23 cellular contexts compared by ENCODE assay signal in the genomic region with DNA sequence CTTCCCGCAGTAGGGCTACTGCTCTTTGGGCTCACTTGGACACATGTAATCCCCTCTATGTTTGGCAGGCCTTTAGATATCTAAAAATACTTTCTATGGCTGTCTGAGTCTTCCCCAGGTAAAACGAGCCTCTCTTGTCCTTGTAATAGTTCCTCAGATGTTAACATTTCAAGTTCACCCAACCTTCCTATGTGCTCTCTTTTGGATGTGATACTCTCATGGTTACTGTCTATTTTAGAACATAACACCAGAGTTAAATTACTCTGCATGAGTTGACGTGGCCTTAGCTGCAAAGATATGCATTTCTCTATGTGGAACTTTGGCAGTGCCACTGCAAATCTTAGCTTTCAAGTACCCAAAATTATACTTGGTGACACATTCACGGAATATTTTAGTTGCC. TPM values are rescaled to one million over a fixed set of nuclear protein-coding genes. Genes with fewer than 3 reads are reported as not detected.
DNase-seq lines count a peak whose midpoint lies in the region; ATAC-seq, FAIRE-seq and TF ChIP-seq lines count a peak whose summit lies in the region.
"Had no signal": no experiment of that assay in that cellular context is flagged by ENCODE, and none has a peak within 500 bp of the region (broad histone marks: within the 10 kb centered on the region; RNA-seq: fewer than 3 reads in every experiment).

No MANE protein-coding gene starts in this region.

- H3K36me3 Mint-ChIP-seq in IgD-negative memory B cell, result no peaks in the 10 kb centered on the region
- peaks cover 24% of the 10 kb centered on the region for H3K36me3 Mint-ChIP-seq in chondrocyte (ENCODE audit: low read depth)
- H3K36me3 Mint-ChIP-seq in progenitor cell of endocrine pancreas (ENCODE audit: insufficient read depth), result peaks cover 31% of the 10 kb centered on the region

- H3K27ac ChIP-seq in A673 (ENCODE audit: low read depth, low read length, poor library complexity, severe bottlenecking), result peak overlapping the region; percentile 34
- H3K27ac ChIP-seq: BLaER1 treated with 17β-estradiol and CSF1 and Interleukin-3, amounts not matched to agents 10 nM and 100 nM; Peyer's patch; SJSA1 had no signal

- intact Hi-C loops in A673 (cut with micrococcal nuclease; ENCODE audit: unreplicated experiment), result no loop called here

- FAIRE-seq in GM12892 (lab: Jason Lieb, UNC), result no peak
- FAIRE-seq: GM12878 had no signal

- CTCF ChIA-PET in A673 (lab: Charles Lee), result no interaction called here

- no TSS peak for BruUV-seq in A673 (replicated peaks; lab: Mats Ljungman, UMichigan)

- H3K9me3 Mint-ChIP-seq in IgD-negative memory B cell (no peaks in the 10 kb centered on the region), chondrocyte (ENCODE audit: low read depth) (no peaks in the 10 kb centered on the region), progenitor cell of endocrine pancreas (ENCODE audit: low read depth) (no peaks in the 10 kb centered on the region)
- H3K9me3 Mint-ChIP-seq: CD4-positive, alpha-beta memory T cell; GM23338 had no signal

- DNase-seq in A673 (ENCODE audit: low spot score) (no peak), chondrocyte (ENCODE audit: low spot score) (no peak), progenitor cell of endocrine pancreas (ENCODE audit: low spot score, unreplicated experiment) (no peak), GM12892 (ENCODE audit: insufficient read length) (no peak), NCI-H2029 treated with DMSO at 0.1 percent for 48 hours (lab: John Stamatoyannopoulos, UW) (no peak)
- DNase-seq: ACHN; Caco-2; CD4-positive, alpha-beta memory T cell; DMS 273 treated with DMSO at 0.1 percent for 48 hours; DND-41; HCEC 1CT; IMR-90; NCI-H1105 treated with DMSO at 0.1 percent for 48 hours; NCI-H2081 treated with DMSO at 0.1 percent for 48 hours; NCI-H2171 treated with DMSO at 0.1 percent for 48 hours; NCI-H524 treated with DMSO at 0.1 percent for 48 hours; Peyer's patch had no signal

- peaks cover 0 to 6% (median 3%) of the 10 kb centered on the region in 3 donors for H3K4me1 Mint-ChIP-seq in IgD-negative memory B cell
- H3K4me1 Mint-ChIP-seq in chondrocyte (ENCODE audit: low read depth), result peaks cover 36% of the 10 kb centered on the region
- peaks cover 6% of the 10 kb centered on the region for H3K4me1 Mint-ChIP-seq in progenitor cell of endocrine pancreas (ENCODE audit: low read depth)
- H3K4me1 Mint-ChIP-seq: GM23338 had no signal

- peaks cover 16% of the 10 kb centered on the region for H3K4me1 ChIP-seq in A673 (ENCODE audit: insufficient read depth, low read length, poor library complexity, severe bottlenecking)
- H3K4me1 ChIP-seq: BLaER1 treated with 17β-estradiol and CSF1 and Interleukin-3, amounts not matched to agents 10 nM and 100 nM; Peyer's patch had no signal

- H3K4me3 ChIP-seq in A673 (ENCODE audit: low read depth, low read length, poor library complexity, severe bottlenecking), result no peak overlapping the region
- H3K4me3 ChIP-seq: BLaER1 treated with 17β-estradiol and CSF1 and Interleukin-3, amounts not matched to agents 10 nM and 100 nM; GM12878; GM23338; Peyer's patch; SJSA1 had no signal

- H3K4me3 Mint-ChIP-seq in IgD-negative memory B cell (no peak overlapping the region), chondrocyte (ENCODE audit: unreplicated experiment) (no peak overlapping the region), progenitor cell of endocrine pancreas (ENCODE audit: low read depth) (no peak overlapping the region)
- H3K4me3 Mint-ChIP-seq: CD4-positive, alpha-beta memory T cell; GM23338 had no signal

- TF ChIP-seq POLR2A in GM12892 (IDR thresholded peaks at IDR 0.05; ENCODE audit: low read depth, low read length), result no peak

- TF ChIP-seq CTCF in A673 (conservative IDR thresholded peaks at IDR 0.05; ENCODE audit: low read depth, low read length) (no peak), chondrocyte (IDR thresholded peaks at IDR 0.05) (no peak), progenitor cell of endocrine pancreas (IDR thresholded peaks at IDR 0.05; ENCODE audit: unreplicated experiment) (no peak)

- peak overlapping the region in 2 of 3 donors; percentile 11 to 59 for H3K27ac Mint-ChIP-seq in IgD-negative memory B cell
- H3K27ac Mint-ChIP-seq in chondrocyte (ENCODE audit: unreplicated experiment), result peak overlapping the region; percentile 23
- H3K27ac Mint-ChIP-seq in progenitor cell of endocrine pancreas, result peak overlapping the region; percentile 2
- H3K27ac Mint-ChIP-seq: GM23338 had no signal

- ATAC-seq in HG02642 (IDR thresholded peaks at IDR 0.05; ENCODE audit: poor library complexity, unreplicated experiment), result no peak
- ATAC-seq: GM12878, GM23338 had no signal

- H3K36me3 ChIP-seq in A673 (ENCODE audit: insufficient read depth, low read length, poor library complexity, severe bottlenecking), result peaks cover 74% of the 10 kb centered on the region

- no peaks in the 10 kb centered on the region for H3K27me3 ChIP-seq in A673 (replicated peaks; ENCODE audit: insufficient read depth, low read depth, low read length, poor library complexity)
- H3K27me3 ChIP-seq: BLaER1 treated with 17β-estradiol and CSF1 and Interleukin-3, amounts not matched to agents 10 nM and 100 nM; Peyer's patch; SJSA1 had no signal

- POLR2A ChIA-PET in A673 (lab: Charles Lee; ENCODE audit: low non-redundant PET), result interaction anchor here (0.6 kb wide), 1 partner anchor 17 kb away, joined by 3 read pairs; no protein-coding TSS in a partner anchor

- H3K27me3 Mint-ChIP-seq in IgD-negative memory B cell (no peaks in the 10 kb centered on the region), chondrocyte (ENCODE audit: low read depth) (no peaks in the 10 kb centered on the region), progenitor cell of endocrine pancreas (no peaks in the 10 kb centered on the region)
- H3K27me3 Mint-ChIP-seq: CD4-positive, alpha-beta memory T cell had no signal

- H3K9me3 ChIP-seq in A673 (ENCODE audit: low read depth, low read length, poor library complexity, severe bottlenecking), result no peaks in the 10 kb centered on the region
- H3K9me3 ChIP-seq: Caco-2, Peyer's patch, SJSA1 had no signal

RNA-seq across cellular contexts. Expression of gene CSPG5, which starts 31.9 kb away (rescaled TPM):
- total RNA-seq in A673 (2021) (21.7 and 25.0 TPM in 2 replicates), chondrocyte (1.2 to 2.8 TPM (median 2.1 TPM) in 3 replicates), progenitor cell of endocrine pancreas (1.7 and 2.5 TPM in 2 replicates)
- 0.41 TPM for polyA plus RNA-seq in IgD-negative memory B cell
- 0.15 TPM for polyA plus RNA-seq in GM12892 (2012; ENCODE audit: missing spikeins)
- polyA plus RNA-seq: CD4-positive, alpha-beta memory T cell; GM12878 had no signal
